In the genomic region with DNA sequence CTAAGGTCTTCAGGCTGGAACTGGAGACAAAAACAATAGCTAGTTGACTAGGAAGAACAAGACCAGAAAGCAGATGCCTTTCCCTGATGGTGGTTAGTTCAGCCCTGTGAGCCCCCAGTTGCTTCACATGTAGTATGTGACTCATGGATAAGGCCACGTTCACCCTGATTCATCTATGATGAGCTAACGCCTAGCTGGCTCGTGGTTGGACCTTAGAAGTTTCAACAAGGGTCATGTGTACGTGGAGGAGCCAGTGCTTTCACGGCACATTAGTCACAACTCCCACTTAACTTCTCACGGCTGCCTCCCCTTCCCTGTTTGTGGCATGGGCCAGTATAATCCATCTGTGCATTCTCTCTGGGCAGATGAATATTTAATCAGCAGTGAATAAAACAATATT, we compare ENCODE assay signal across 10 cellular contexts. TPM values are rescaled to one million over a fixed set of nuclear protein-coding genes. Genes with fewer than 3 reads are reported as not detected.
DNase-seq lines count a peak whose midpoint lies in the region; ATAC-seq and TF ChIP-seq lines count a peak whose summit lies in the region.
"Had no signal": no experiment of that assay in that cellular context is flagged by ENCODE, and none has a peak within 500 bp of the region (broad histone marks: within the 10 kb centered on the region; RNA-seq: fewer than 3 reads in every experiment).

No MANE protein-coding gene starts in this region.

- no peaks in the 10 kb centered on the region for H3K9me3 ChIP-seq in SJSA1 (replicated peaks)

- peak overlapping the region; percentile 49; the same call in 1 of the 2 replicates for H3K27ac ChIP-seq in SJSA1

- no peak for TF ChIP-seq CTCF in foreskin fibroblast (IDR thresholded peaks at IDR 0.05; ENCODE audit: low read depth, low read length)

- no peaks in the 10 kb centered on the region for H3K27me3 ChIP-seq in SJSA1 (replicated peaks)

- H3K4me3 ChIP-seq in SJSA1: no peak overlapping the region
- H3K4me3 ChIP-seq in foreskin fibroblast (ENCODE audit: low read depth in 1 of 2, low read length in 2 of 2): no peak overlapping the region
- H3K4me3 ChIP-seq in skeletal muscle cell (ENCODE audit: low read depth, low read length): no peak overlapping the region

- DNase-seq in H4 (ENCODE audit: low spot score) (peak; percentile 85), SJSA1 (ENCODE audit: low read depth in 1 of 2, low spot score in 2 of 2) (peak; percentile 55 to 72), foreskin fibroblast (peak; percentile 98 to 99), skeletal muscle cell (ENCODE audit: low read depth) (peak; percentile 100), NCI-H187 treated with DMSO at 0.1 percent for 48 hours (lab: John Stamatoyannopoulos, UW) (no peak)
- DNase-seq: naive B cell, NCI-H2081 had no signal

- ATAC-seq in GM18873 (IDR thresholded peaks at IDR 0.05; ENCODE audit: low FRiP score, unreplicated experiment): no peak
- no peak for ATAC-seq in GM21717 (IDR thresholded peaks at IDR 0.05; ENCODE audit: unreplicated experiment)
- ATAC-seq in GM19395 (IDR thresholded peaks at IDR 0.05; ENCODE audit: unreplicated experiment): no peak

- H3K4me1 ChIP-seq in SJSA1 (replicated peaks): peaks cover 37% of the 10 kb centered on the region

- peaks cover 13% of the 10 kb centered on the region; the same call in 1 of the 2 replicates for H3K36me3 ChIP-seq in SJSA1

RNA-seq across cellular contexts. Expression of a gene that starts 20.6 kb away (rescaled TPM):
- 7.3 and 24.3 TPM in 2 replicates for total RNA-seq in H4 (2014; rRNA removed; shearing (Covaris generic))
- total RNA-seq in SJSA1 (2014; rRNA removed; shearing (Covaris generic)): 42.2 and 54.8 TPM in 2 replicates
